8 cellular contexts compared by ENCODE assay signal in genomic region chrX:49155243-49155899, GRCh38. TPM values are rescaled to one million over a fixed set of nuclear protein-coding genes. Genes with fewer than 3 reads are reported as not detected.
DNase-seq lines count a peak whose midpoint lies in the region; ATAC-seq and TF ChIP-seq lines count a peak whose summit lies in the region.

No MANE protein-coding gene starts in this region.

- peak overlapping the region; percentile 94 for H3K4me3 Mint-ChIP-seq in activated naive CD8-positive, alpha-beta T cell treated with anti-CD3 and anti-CD28 coated beads, Interleukin-2, amount 10 ng/mL, durations not matched to agents 7 days and 5 days

- intact Hi-C loops in prostate gland (cut with DNase I), result no loop called here

- POLR2A ChIA-PET in activated naive CD8-positive, alpha-beta T cell treated with anti-CD3 and anti-CD28 coated beads, Interleukin-2, amount 10 ng/mL, durations not matched to agents 7 days and 5 days (lab: Charles Lee), result interaction anchor here (0.6 to 1.5 kb wide), 10 partner anchors 11 to 413 kb away, joined by 3 to 7 read pairs (median 3); partner anchors contain the start of genes GRIPAP1, PLP2 and TFE3

- peaks cover 15% of the 10 kb centered on the region for H3K4me1 Mint-ChIP-seq in activated naive CD8-positive, alpha-beta T cell treated with anti-CD3 and anti-CD28 coated beads, Interleukin-2, amount 10 ng/mL, durations not matched to agents 7 days and 5 days

- TF ChIP-seq POLR2A in prostate gland (IDR thresholded peaks at IDR 0.05), result peak; percentile 32

- no peaks in the 10 kb centered on the region for H3K36me3 Mint-ChIP-seq in activated naive CD8-positive, alpha-beta T cell treated with anti-CD3 and anti-CD28 coated beads, Interleukin-2, amount 10 ng/mL, durations not matched to agents 7 days and 5 days

- no peaks in the 10 kb centered on the region for H3K9me3 Mint-ChIP-seq in activated naive CD8-positive, alpha-beta T cell treated with anti-CD3 and anti-CD28 coated beads, Interleukin-2, amount 10 ng/mL, durations not matched to agents 7 days and 5 days

- no peaks in the 10 kb centered on the region for H3K9me3 ChIP-seq in cardiac muscle cell (ENCODE audit: low read depth)
- H3K9me3 ChIP-seq in prostate gland, result no peaks in the 10 kb centered on the region

- H3K27ac ChIP-seq in cardiac muscle cell (peak overlapping the region; percentile 98), prostate gland (peak overlapping the region; percentile 91)

- ATAC-seq in GM21576 (IDR thresholded peaks at IDR 0.05; ENCODE audit: unreplicated experiment) (peak; percentile 5), GM19035 (IDR thresholded peaks at IDR 0.05; ENCODE audit: unreplicated experiment) (no peak), HG02973 (IDR thresholded peaks at IDR 0.05; ENCODE audit: unreplicated experiment) (no peak)
- peak; percentile 18 for ATAC-seq in activated naive CD8-positive, alpha-beta T cell treated with anti-CD3 and anti-CD28 coated beads, Interleukin-2, amount 10 ng/mL, durations not matched to agents 7 days and 5 days (ENCODE audit: low read depth)

- TF ChIP-seq CTCF in cardiac muscle cell (IDR thresholded peaks at IDR 0.05; ENCODE audit: low read depth, low read length) (no peak), prostate gland (IDR thresholded peaks at IDR 0.05) (no peak)

- no peaks in the 10 kb centered on the region for H3K27me3 ChIP-seq in cardiac muscle cell
- H3K27me3 ChIP-seq in prostate gland (replicated peaks; ENCODE audit: insufficient read depth), result no peaks in the 10 kb centered on the region

- H3K27ac Mint-ChIP-seq in activated naive CD8-positive, alpha-beta T cell treated with anti-CD3 and anti-CD28 coated beads, Interleukin-2, amount 10 ng/mL, durations not matched to agents 7 days and 5 days, result peak overlapping the region; percentile 97

- WGBS in prostate gland, result 1% methylated on average over 18 of the region's 18 CpGs

- DNase-seq in CD1c-positive myeloid dendritic cell (ENCODE audit: extremely low spot score), result peak; percentile 36
- peak; percentile 37 for DNase-seq in NCI-H510A (lab: John Stamatoyannopoulos, UW)
- DNase-seq in activated naive CD8-positive, alpha-beta T cell treated with anti-CD3 and anti-CD28 coated beads, Interleukin-2, amount 10 ng/mL, durations not matched to agents 7 days and 5 days, result no peak
- DNase-seq in cardiac muscle cell (ENCODE audit: low read depth in 1 of 2, low spot score in 1 of 2), result peak; percentile 52 to 80
- DNase-seq in prostate gland (ENCODE audit: low spot score), result peak; percentile 36

- H3K4me3 ChIP-seq in cardiac muscle cell (peak overlapping the region; percentile 35), prostate gland (peak overlapping the region; percentile 39 to 40)

- H3K27me3 Mint-ChIP-seq in activated naive CD8-positive, alpha-beta T cell treated with anti-CD3 and anti-CD28 coated beads, Interleukin-2, amount 10 ng/mL, durations not matched to agents 7 days and 5 days, result no peaks in the 10 kb centered on the region

- no peaks in the 10 kb centered on the region for H3K36me3 ChIP-seq in cardiac muscle cell
- no peaks in the 10 kb centered on the region for H3K36me3 ChIP-seq in prostate gland

- no peaks in the 10 kb centered on the region for H3K4me1 ChIP-seq in cardiac muscle cell (ENCODE audit: low read depth)
- no peaks in the 10 kb centered on the region for H3K4me1 ChIP-seq in prostate gland (replicated peaks)

RNA-seq across cellular contexts. Expression of gene MAGIX, which starts 7.2 kb away (rescaled TPM):
- 1 to 10 TPM in 1 of 2 experiments, under 1 TPM in 1; 0.91 to 1.1 TPM for total RNA-seq in activated naive CD8-positive, alpha-beta T cell treated with anti-CD3 and anti-CD28 coated beads, Interleukin-2, amount 10 ng/mL, durations not matched to agents 7 days and 5 days
- total RNA-seq in cardiac muscle cell, result 2.0 and 6.8 TPM in 2 replicates
- polyA plus RNA-seq in cardiac muscle cell, result 3.2 and 10.0 TPM in 2 replicates
- total RNA-seq in prostate gland, result 10 to 100 TPM; 16.0 to 16.6 TPM

RNA-seq across cellular contexts. Expression of gene PLP2, which starts 16.3 kb away (rescaled TPM):
- 10 to 100 TPM; 47.5 to 50.4 TPM for total RNA-seq in activated naive CD8-positive, alpha-beta T cell treated with anti-CD3 and anti-CD28 coated beads, Interleukin-2, amount 10 ng/mL, durations not matched to agents 7 days and 5 days
- total RNA-seq in cardiac muscle cell (8.3 and 12.4 TPM in 2 replicates), prostate gland (10 to 100 TPM; 24.3 to 34.7 TPM)
- polyA plus RNA-seq in cardiac muscle cell, result 34.6 and 41.2 TPM in 2 replicates

RNA-seq across cellular contexts. Expression of gene PRICKLE3, which starts 30.8 kb away (rescaled TPM):
- 10 to 100 TPM; 16.1 to 16.7 TPM for total RNA-seq in activated naive CD8-positive, alpha-beta T cell treated with anti-CD3 and anti-CD28 coated beads, Interleukin-2, amount 10 ng/mL, durations not matched to agents 7 days and 5 days
- total RNA-seq in cardiac muscle cell, result 10.5 and 16.5 TPM in 2 replicates
- 8.1 and 10.9 TPM in 2 replicates for polyA plus RNA-seq in cardiac muscle cell
- 10 to 100 TPM; 17.4 to 20.5 TPM for total RNA-seq in prostate gland

RNA-seq across cellular contexts. Expression of gene GPKOW, which starts 31.8 kb away (rescaled TPM):
- 10 to 100 TPM; 27.5 to 27.6 TPM for total RNA-seq in activated naive CD8-positive, alpha-beta T cell treated with anti-CD3 and anti-CD28 coated beads, Interleukin-2, amount 10 ng/mL, durations not matched to agents 7 days and 5 days
- total RNA-seq in cardiac muscle cell (37.3 and 38.4 TPM in 2 replicates), prostate gland (10 to 100 TPM; 21.2 to 28.7 TPM)
- 23.2 and 28.7 TPM in 2 replicates for polyA plus RNA-seq in cardiac muscle cell

RNA-seq across cellular contexts. Expression of gene SYP, which starts 44.6 kb away (rescaled TPM):
- total RNA-seq in activated naive CD8-positive, alpha-beta T cell treated with anti-CD3 and anti-CD28 coated beads, Interleukin-2, amount 10 ng/mL, durations not matched to agents 7 days and 5 days, result 1 to 10 TPM; 2.6 to 3.6 TPM
- total RNA-seq in cardiac muscle cell, result 0.45 and 1.8 TPM in 2 replicates
- polyA plus RNA-seq in cardiac muscle cell, result 1.1 and 1.3 TPM in 2 replicates
- 1 to 10 TPM in 1 of 2 donors, under 1 TPM in 1; 0.55 to 5.2 TPM for total RNA-seq in prostate gland

Comparison
In these comparisons a context has a peak if more than half of its experiments do, and no peak if none do; other contexts are left out.
1. ATAC-seq: peak in GM21576 (single experiment) and activated naive CD8-positive, alpha-beta T cell treated with anti-CD3 and anti-CD28 coated beads, Interleukin-2, amount 10 ng/mL, durations not matched to agents 7 days and 5 days (single experiment); none in GM19035 (single experiment) and HG02973 (single experiment).